ENCODE assay signal across 2 cellular contexts in the genomic region with DNA sequence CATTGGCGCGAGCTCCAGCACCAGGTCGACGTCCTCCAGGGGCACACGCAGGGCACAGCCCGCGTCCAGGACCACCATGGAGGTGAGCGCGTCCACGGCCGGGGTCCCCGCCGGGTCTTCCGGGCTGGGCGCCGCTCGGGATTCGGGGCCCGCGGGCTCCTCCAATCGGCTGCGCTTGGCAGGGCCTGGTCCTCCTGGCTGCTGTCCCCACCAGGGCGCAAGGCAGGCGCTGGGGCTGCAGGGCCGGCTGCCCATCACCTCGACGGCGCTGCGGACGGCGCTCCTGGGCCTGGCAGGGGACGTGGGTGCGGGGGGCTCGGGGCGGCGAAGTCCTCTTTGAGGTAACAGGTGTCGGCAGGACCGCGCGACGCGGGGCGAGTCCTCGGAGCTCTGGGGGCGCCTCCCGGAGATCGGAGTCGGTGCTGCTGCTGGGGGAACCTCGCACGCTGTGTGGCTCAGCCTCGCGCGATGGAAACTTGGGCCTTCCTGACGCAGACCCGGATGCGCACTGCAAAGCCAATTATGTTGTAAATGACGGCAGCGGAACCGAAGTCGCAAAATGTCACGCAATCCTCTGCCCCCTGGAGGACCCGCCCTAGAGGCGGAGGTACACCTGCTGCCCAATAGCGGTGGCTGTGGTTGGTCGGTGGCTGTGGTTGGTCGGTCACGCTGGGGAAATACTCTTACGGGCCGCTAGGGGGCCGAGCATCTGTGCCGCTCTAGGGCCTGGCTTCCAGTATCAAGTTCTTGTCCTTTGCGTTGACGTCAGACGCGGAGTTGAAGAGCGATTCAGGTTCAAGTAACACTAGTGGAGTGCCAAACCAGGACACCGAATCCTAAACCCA.
TF ChIP-seq lines count a peak whose summit lies in the region.

TSS of gene PRR23C (minus strand) at position 527 of the 845 bp plus-strand sequence. CDS start at position 255, 272 bp downstream.

TF ChIP-seq in SK-N-SH, 30 proteins besides CTCF, POLR2A, EP300 and RAD21 (continued from another document):
- TF ChIP-seq MXI1 (IDR thresholded peaks at IDR 0.05; ENCODE audit: low read depth, low read length) (no peak), FOSL2 (IDR thresholded peaks at IDR 0.05; ENCODE audit: borderline replicate concordance, low read depth) (no peak), EZH2phosphoT487 (IDR thresholded peaks at IDR 0.05; ENCODE audit: borderline replicate concordance, low read depth) (no peak), POLR2AphosphoS5 (IDR thresholded peaks at IDR 0.05; ENCODE audit: low read depth, low read length) (no peak), IRF3 (IDR thresholded peaks at IDR 0.05; ENCODE audit: low read depth, low read length) (no peak), NRF1 (IDR thresholded peaks at IDR 0.05; ENCODE audit: low read depth, low read length) (no peak), USF1 (IDR thresholded peaks at IDR 0.05; ENCODE audit: borderline replicate concordance, low read depth) (no peak), MEF2A (IDR thresholded peaks at IDR 0.05; ENCODE audit: borderline replicate concordance, low read depth) (no peak), FOXJ3 (CRISPR knock-in tag; IDR thresholded peaks at IDR 0.05) (no peak), ELF1 (IDR thresholded peaks at IDR 0.05) (no peak), GABPA (IDR thresholded peaks at IDR 0.05; ENCODE audit: low read depth) (no peak), RCOR1 (IDR thresholded peaks at IDR 0.05; ENCODE audit: low read length) (no peak), SMC3 (IDR thresholded peaks at IDR 0.05; ENCODE audit: low read depth, low read length) (no peak), TAF1 (IDR thresholded peaks at IDR 0.05; ENCODE audit: borderline replicate concordance, low read depth, low read length) (no peak), TEAD4 (IDR thresholded peaks at IDR 0.05; ENCODE audit: borderline replicate concordance, insufficient read depth) (no peak)
- TF ChIP-seq, protein P1, sequence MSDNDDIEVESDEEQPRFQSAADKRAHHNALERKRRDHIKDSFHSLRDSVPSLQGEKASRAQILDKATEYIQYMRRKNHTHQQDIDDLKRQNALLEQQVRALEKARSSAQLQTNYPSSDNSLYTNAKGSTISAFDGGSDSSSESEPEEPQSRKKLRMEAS (IDR thresholded peaks at IDR 0.05; ENCODE audit: low read depth) = no peak
- TF ChIP-seq, protein P2, sequence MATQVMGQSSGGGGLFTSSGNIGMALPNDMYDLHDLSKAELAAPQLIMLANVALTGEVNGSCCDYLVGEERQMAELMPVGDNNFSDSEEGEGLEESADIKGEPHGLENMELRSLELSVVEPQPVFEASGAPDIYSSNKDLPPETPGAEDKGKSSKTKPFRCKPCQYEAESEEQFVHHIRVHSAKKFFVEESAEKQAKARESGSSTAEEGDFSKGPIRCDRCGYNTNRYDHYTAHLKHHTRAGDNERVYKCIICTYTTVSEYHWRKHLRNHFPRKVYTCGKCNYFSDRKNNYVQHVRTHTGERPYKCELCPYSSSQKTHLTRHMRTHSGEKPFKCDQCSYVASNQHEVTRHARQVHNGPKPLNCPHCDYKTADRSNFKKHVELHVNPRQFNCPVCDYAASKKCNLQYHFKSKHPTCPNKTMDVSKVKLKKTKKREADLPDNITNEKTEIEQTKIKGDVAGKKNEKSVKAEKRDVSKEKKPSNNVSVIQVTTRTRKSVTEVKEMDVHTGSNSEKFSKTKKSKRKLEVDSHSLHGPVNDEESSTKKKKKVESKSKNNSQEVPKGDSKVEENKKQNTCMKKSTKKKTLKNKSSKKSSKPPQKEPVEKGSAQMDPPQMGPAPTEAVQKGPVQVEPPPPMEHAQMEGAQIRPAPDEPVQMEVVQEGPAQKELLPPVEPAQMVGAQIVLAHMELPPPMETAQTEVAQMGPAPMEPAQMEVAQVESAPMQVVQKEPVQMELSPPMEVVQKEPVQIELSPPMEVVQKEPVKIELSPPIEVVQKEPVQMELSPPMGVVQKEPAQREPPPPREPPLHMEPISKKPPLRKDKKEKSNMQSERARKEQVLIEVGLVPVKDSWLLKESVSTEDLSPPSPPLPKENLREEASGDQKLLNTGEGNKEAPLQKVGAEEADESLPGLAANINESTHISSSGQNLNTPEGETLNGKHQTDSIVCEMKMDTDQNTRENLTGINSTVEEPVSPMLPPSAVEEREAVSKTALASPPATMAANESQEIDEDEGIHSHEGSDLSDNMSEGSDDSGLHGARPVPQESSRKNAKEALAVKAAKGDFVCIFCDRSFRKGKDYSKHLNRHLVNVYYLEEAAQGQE (IDR thresholded peaks at IDR 0.05; ENCODE audit: low read depth, low read length) = no peak
- TF ChIP-seq, protein P3, sequence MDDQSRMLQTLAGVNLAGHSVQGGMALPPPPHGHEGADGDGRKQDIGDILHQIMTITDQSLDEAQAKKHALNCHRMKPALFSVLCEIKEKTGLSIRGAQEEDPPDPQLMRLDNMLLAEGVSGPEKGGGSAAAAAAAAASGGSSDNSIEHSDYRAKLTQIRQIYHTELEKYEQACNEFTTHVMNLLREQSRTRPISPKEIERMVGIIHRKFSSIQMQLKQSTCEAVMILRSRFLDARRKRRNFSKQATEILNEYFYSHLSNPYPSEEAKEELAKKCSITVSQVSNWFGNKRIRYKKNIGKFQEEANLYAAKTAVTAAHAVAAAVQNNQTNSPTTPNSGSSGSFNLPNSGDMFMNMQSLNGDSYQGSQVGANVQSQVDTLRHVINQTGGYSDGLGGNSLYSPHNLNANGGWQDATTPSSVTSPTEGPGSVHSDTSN (IDR thresholded peaks at IDR 0.05) = no peak
TF ChIP-seq in SK-N-SH: peak in this region for 0.

TF ChIP-seq in SK-N-SH treated with all-trans-retinoic acid at 6 μM for 48 hours, 23 proteins besides CTCF, POLR2A, EP300 and RAD21 (continued from another document):
- no peak for TF ChIP-seq PATZ1 (CRISPR knock-in tag; IDR thresholded peaks at IDR 0.05; ENCODE audit: borderline replicate concordance)
- no peak for TF ChIP-seq ZFP3 (CRISPR knock-in tag; IDR thresholded peaks at IDR 0.05)
- TF ChIP-seq GLIS3 (CRISPR knock-in tag; IDR thresholded peaks at IDR 0.05) = no peak
- TF ChIP-seq TSHZ2 (CRISPR knock-in tag; IDR thresholded peaks at IDR 0.05) = no peak
- no peak for TF ChIP-seq BACH2 (CRISPR knock-in tag; IDR thresholded peaks at IDR 0.05; ENCODE audit: borderline replicate concordance)
- TF ChIP-seq POU6F1 (CRISPR knock-in tag; IDR thresholded peaks at IDR 0.05; ENCODE audit: borderline replicate concordance, low read depth) = no peak
- TF ChIP-seq ZFP30 (CRISPR knock-in tag; IDR thresholded peaks at IDR 0.05) = no peak
- TF ChIP-seq ZNF8 (CRISPR knock-in tag; IDR thresholded peaks at IDR 0.05) = no peak
